8 cellular contexts compared by ENCODE assay signal in the genomic region with DNA sequence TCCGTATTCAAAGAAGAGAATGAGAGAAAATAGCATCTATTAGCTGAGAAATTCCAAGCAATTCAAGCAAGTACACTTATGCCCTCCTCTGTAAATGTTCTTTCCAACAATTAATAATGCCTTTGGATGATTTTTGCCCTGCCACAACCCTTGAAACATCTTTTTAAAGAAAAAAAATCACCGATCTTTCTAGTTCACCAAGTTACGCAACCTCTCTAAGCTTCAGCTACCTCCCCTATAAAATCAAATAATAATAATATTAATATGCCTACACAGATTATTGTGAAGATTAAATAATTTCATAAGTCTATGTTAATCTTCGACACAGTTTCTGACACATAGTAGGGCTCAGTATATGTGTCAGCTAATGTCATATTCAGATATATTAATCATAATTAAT.
"Had no signal": no experiment of that assay in that cellular context is flagged by ENCODE, and none has a peak within 500 bp of the region (broad histone marks: within the 10 kb centered on the region; RNA-seq: fewer than 3 reads in every experiment).

No MANE protein-coding gene starts in this region.

- ATAC-seq: GM23338, HCT116 had no signal

- H3K4me3 Mint-ChIP-seq: GM23338, HFFc6, IgD-negative memory B cell had no signal

- H3K27ac Mint-ChIP-seq: GM23338, IgD-negative memory B cell had no signal

- H3K4me1 Mint-ChIP-seq: GM23338, IgD-negative memory B cell had no signal

- H3K36me3 ChIP-seq: HAP-1 had no signal

- H3K4me2 ChIP-seq: GM23338 had no signal

- H3K4me3 ChIP-seq: GM23338, HAP-1 had no signal

- DNase-seq: H7, HFFc6, KG1 had no signal

- H3K9me3 Mint-ChIP-seq: GM23338, HFFc6, IgD-negative memory B cell had no signal

- H3K9me3 ChIP-seq: HAP-1 had no signal

- H3K27ac ChIP-seq: HL-60 had no signal

- H3K27me3 Mint-ChIP-seq: IgD-negative memory B cell had no signal

- H3K4me1 ChIP-seq: HAP-1 had no signal

- H2AFZ ChIP-seq: GM23338 had no signal
